1 cellular context compared by ENCODE assay signal in the genomic region with DNA sequence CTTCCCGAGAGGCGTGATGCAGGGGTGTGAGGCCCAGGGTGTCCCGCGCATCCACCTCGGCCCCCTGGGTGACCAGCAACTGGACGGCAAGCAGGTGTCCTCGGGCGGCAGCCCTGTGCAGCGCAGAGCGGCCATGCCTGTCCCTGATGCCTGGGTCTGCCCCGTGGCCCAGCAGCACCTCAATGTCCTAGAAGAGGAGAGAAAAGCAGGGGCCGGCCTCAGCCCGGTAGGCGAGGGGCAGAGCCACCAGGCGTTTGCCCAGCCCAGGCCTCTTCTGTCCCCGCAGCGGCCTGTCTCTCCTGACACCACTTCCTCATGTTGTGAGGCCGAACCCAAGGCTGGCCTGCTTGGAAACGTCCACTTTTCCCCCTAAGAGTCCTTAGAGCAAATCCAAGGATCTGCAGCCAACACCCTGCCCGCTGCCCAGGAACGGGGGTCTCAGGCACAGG.
TF ChIP-seq lines count a peak whose summit lies in the region.

No MANE protein-coding gene starts in this region.

TF ChIP-seq in H1, 55 proteins besides CTCF, POLR2A, EP300 and RAD21:
- TF ChIP-seq RFX5 (IDR thresholded peaks at IDR 0.05; ENCODE audit: borderline replicate concordance, low read depth, low read length) (no peak), SAP30 (IDR thresholded peaks at IDR 0.05; ENCODE audit: insufficient read depth, insufficient replicate concordance, low read length) (no peak), SRF (IDR thresholded peaks at IDR 0.05; ENCODE audit: low read depth, low read length) (no peak), SP2 (IDR thresholded peaks at IDR 0.05; ENCODE audit: low read length) (no peak)
